14 cellular contexts compared by ENCODE assay signal in the genomic region with DNA sequence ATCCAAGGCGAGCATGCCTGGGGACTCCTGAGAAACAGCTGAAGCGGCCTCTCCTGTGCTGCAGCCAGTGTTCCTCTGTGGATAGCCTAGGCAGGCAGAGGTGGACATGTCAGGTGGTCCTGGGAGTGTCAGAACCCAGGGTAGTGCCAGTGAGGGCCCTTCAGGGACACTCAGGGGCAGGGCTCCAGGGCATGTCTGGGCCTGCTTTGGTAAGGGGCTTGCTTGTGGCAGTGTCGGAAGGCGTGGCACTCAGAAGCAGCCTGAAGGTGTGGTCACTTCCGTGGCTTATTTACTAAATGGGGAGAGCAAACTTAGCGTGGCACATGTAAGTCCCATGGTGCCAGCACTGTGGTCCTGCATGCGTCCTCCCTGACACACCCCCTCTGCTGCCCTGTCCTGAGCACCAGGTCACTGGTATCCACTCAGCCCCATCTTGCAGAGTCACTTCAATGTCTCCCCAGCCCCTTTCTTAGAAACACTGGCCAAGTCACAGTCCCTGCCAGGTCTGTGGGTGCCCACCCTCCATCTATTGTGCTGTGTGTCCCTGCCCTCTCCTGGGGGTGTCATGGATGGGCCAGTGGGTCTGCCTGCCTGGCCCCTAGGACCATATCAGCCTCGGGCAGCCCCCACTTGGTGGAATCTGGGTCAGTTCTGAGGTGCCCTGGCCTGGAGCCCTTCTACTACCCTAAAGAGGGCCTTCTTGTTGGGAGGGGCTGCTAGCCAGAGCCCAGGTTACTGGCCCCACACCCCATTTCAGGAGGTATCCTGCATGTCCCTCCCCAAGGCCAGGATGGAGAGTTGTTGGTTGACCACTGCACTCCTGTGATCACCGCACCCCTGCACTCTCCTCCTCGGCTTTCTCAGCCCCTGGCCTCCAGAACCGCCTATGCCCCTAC. TPM values are rescaled to one million over a fixed set of nuclear protein-coding genes. Genes with fewer than 3 reads are reported as not detected.
A peak's percentile ranks its signal among the peaks of the same experiment; 100 is the strongest.
DNase-seq lines count a peak whose midpoint lies in the region; ATAC-seq, FAIRE-seq and TF ChIP-seq lines count a peak whose summit lies in the region.
"Had no signal": no experiment of that assay in that cellular context is flagged by ENCODE, and none has a peak within 500 bp of the region (broad histone marks: within the 10 kb centered on the region; RNA-seq: fewer than 3 reads in every experiment).

No MANE protein-coding gene starts in this region.

- H3K4me1 ChIP-seq in A549: peaks cover 20% of the 10 kb centered on the region
- peaks cover 0 to 25% of the 10 kb centered on the region in 2 donors for H3K4me1 ChIP-seq in ascending aorta

- H3K27ac Mint-ChIP-seq in naive B cell: peak overlapping the region; percentile 82 to 98 (median 92)
- H3K27ac Mint-ChIP-seq: immature natural killer cell had no signal

- 88% methylated on average over 11 of the region's 11 CpGs for WGBS in A549 (ENCODE audit: missing lambda C conversion rate)

- TF ChIP-seq POLR2A in A549 (IDR thresholded peaks at IDR 0.05; ENCODE audit: low read length): no peak

- no peak for ATAC-seq in A549
- no peak for ATAC-seq in naive B cell (ENCODE audit: low read depth in 2 of 2)

- no peaks in the 10 kb centered on the region for H3K9me3 Mint-ChIP-seq in naive B cell
- H3K9me3 Mint-ChIP-seq: immature natural killer cell had no signal

- peak overlapping the region in 4 of 8 donors; percentile 25 to 73 (median 36) for H3K4me3 Mint-ChIP-seq in naive B cell
- H3K4me3 Mint-ChIP-seq: immature natural killer cell had no signal

- no peaks in the 10 kb centered on the region for H3K27me3 ChIP-seq in ascending aorta

- H3K4me1 Mint-ChIP-seq in naive B cell: peaks cover 42 to 58% (median 45%) of the 10 kb centered on the region in 3 donors

- CTCF ChIA-PET in A549 (lab: Yijun Ruan, JAX): interaction anchor here (1.8 kb wide), 1 partner anchor 93 kb away, joined by 4 read pairs; a partner anchor contains a TSS

- H3K4me3 ChIP-seq in A549 (no peak overlapping the region), ascending aorta (no peak overlapping the region)

- H3K36me3 Mint-ChIP-seq in naive B cell: peaks cover 0 to 7% of the 10 kb centered on the region in 2 donors

- no peaks in the 10 kb centered on the region for H3K27me3 Mint-ChIP-seq in naive B cell

- H3K9me3 ChIP-seq in A549 (no peaks in the 10 kb centered on the region), ascending aorta (no peaks in the 10 kb centered on the region)

- TF ChIP-seq RAD21 in A549 (conservative IDR thresholded peaks at IDR 0.05 in 1 of 2, IDR thresholded peaks at IDR 0.05 in 1 of 2): no peak

- FAIRE-seq in A549 (lab: Jason Lieb, UNC): no peak

- H3K4me2 ChIP-seq in A549: no peak overlapping the region

- peaks cover 26 to 37% of the 10 kb centered on the region in 2 donors for H3K36me3 ChIP-seq in ascending aorta

- H3K27ac ChIP-seq in A549 (peak overlapping the region; percentile 27 to 71; a peak in 3 of 6 replicates), ascending aorta (peak overlapping the region; percentile 9 to 45)
- H3K27ac ChIP-seq: parathyroid adenoma had no signal

- TF ChIP-seq EP300 in A549 (IDR thresholded peaks at IDR 0.05): no peak

- TF ChIP-seq CTCF in A549 (IDR thresholded peaks at IDR 0.05) (no peak), ascending aorta (IDR thresholded peaks at IDR 0.05) (no peak)

- POLR2A ChIA-PET in A549 (lab: Yijun Ruan, JAX): no interaction called here

- intact Hi-C loops in ascending aorta (cut with DNase I): no loop called here

- no peak for DNase-seq in A549 (ENCODE audit: low read depth in 1 of 2, low spot score in 1 of 2)
- DNase-seq in D341Med (ENCODE audit: low spot score): peak; percentile 17
- DNase-seq in ascending aorta (ENCODE audit: low spot score in 2 of 2): no peak
- DNase-seq in naive B cell: no peak
- DNase-seq in medulla oblongata (ENCODE audit: extremely low spot score): no peak
- DNase-seq in stimulated activated CD4-positive, alpha-beta T cell treated with anti-CD3 and anti-CD28 coated beads, Interleukin-4, amount 100 ng/mL, for 24 hours: no peak
- DNase-seq in AG08396 (ENCODE audit: low spot score): no peak
- DNase-seq in NOMO-1 (lab: John Stamatoyannopoulos, UW; ENCODE audit: unreplicated experiment in 2 of 2): no peak
- DNase-seq: activated CD4-positive, alpha-beta T cell treated with anti-CD3 and anti-CD28 coated beads for 4 hours; DMS 273 treated with DMSO at 0.1 percent for 48 hours; immature natural killer cell; KG1; NCI-H446 treated with DMSO at 0.1 percent for 48 hours had no signal

TF ChIP-seq in A549, 52 proteins besides CTCF, POLR2A, EP300 and RAD21:
- TF ChIP-seq FOSL2 (IDR thresholded peaks at IDR 0.05): no peak
- TF ChIP-seq FOSL2 (CRISPR knock-in tag; IDR thresholded peaks at IDR 0.05): no peak
- TF ChIP-seq NPAS2 (CRISPR knock-in tag; IDR thresholded peaks at IDR 0.05; ENCODE audit: borderline replicate concordance): no peak
- no peak for TF ChIP-seq EHMT2 (IDR thresholded peaks at IDR 0.05; ENCODE audit: low read depth)
- TF ChIP-seq RFX5 (IDR thresholded peaks at IDR 0.05): no peak
- TF ChIP-seq ZSCAN20 (CRISPR knock-in tag; IDR thresholded peaks at IDR 0.05): no peak
- TF ChIP-seq, protein P1, sequence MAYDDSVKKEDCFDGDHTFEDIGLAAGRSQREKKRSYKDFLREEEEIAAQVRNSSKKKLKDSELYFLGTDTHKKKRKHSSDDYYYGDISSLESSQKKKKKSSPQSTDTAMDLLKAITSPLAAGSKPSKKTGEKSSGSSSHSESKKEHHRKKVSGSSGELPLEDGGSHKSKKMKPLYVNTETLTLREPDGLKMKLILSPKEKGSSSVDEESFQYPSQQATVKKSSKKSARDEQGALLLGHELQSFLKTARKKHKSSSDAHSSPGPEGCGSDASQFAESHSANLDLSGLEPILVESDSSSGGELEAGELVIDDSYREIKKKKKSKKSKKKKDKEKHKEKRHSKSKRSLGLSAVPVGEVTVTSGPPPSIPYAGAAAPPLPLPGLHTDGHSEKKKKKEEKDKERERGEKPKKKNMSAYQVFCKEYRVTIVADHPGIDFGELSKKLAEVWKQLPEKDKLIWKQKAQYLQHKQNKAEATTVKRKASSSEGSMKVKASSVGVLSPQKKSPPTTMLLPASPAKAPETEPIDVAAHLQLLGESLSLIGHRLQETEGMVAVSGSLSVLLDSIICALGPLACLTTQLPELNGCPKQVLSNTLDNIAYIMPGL (CRISPR knock-in tag; IDR thresholded peaks at IDR 0.05; ENCODE audit: borderline replicate concordance): no peak
- no peak for TF ChIP-seq ZC3H11A (IDR thresholded peaks at IDR 0.05)
- TF ChIP-seq TP53 (CRISPR knock-in tag; IDR thresholded peaks at IDR 0.05): no peak
- no peak for TF ChIP-seq EHF (CRISPR knock-in tag; IDR thresholded peaks at IDR 0.05)
- no peak for TF ChIP-seq FOXS1 (CRISPR knock-in tag; IDR thresholded peaks at IDR 0.05)
- TF ChIP-seq KDM5A (IDR thresholded peaks at IDR 0.05): no peak
- TF ChIP-seq HOXB13 (CRISPR knock-in tag; IDR thresholded peaks at IDR 0.05; ENCODE audit: low read depth): no peak
TF ChIP-seq in A549: peak in this region for 0.

RNA-seq across cellular contexts. Expression of a gene that starts 6.4 kb away (rescaled TPM):
- polyA plus RNA-seq in A549 (2011; rRNA removed) (4.3 and 6.9 TPM in 2 replicates), A549 (2017; fragmentation: RNase III; extraction: RNeasy Plus Mini Kit Qiagen cat#74134 plus additional on column Dnase treatment) (21.7 to 24.5 TPM (median 23.9 TPM) in 3 replicates), naive B cell (ENCODE audit: low read depth in 6 of 6) (10 to 100 TPM in 5 of 6 donors, 1 to 10 TPM in 1; 5.8 to 22.8 (median 13.4) TPM)
- polyA plus RNA-seq in A549 (2012; cell fraction: cytosol; rRNA removed): 8.1 and 11.7 TPM in 2 replicates
- 68.0 and 69.2 TPM in 2 replicates for polyA plus RNA-seq in A549 (2012; cell fraction: nucleus; rRNA removed)
- polyA minus RNA-seq in A549 (2011; rRNA and poly(A)+ RNA removed): 12.2 and 15.3 TPM in 2 replicates
- total RNA-seq in ascending aorta: 75.5 TPM

RNA-seq across cellular contexts. Expression of a gene that starts 41.4 kb away (rescaled TPM):
- polyA plus RNA-seq in A549 (2011; rRNA removed) (5,366 and 6,016 TPM in 2 replicates), A549 (2017; fragmentation: RNase III; extraction: RNeasy Plus Mini Kit Qiagen cat#74134 plus additional on column Dnase treatment) (6,452 to 7,028 TPM (median 6,488 TPM) in 3 replicates), naive B cell (ENCODE audit: low read depth in 6 of 6) (1,000 to 10,000 TPM; 2,925 to 4,431 (median 4,097) TPM)
- polyA plus RNA-seq in A549 (2012; cell fraction: cytosol; rRNA removed): 6,087 and 6,712 TPM in 2 replicates
- 2,383 and 3,176 TPM in 2 replicates for polyA plus RNA-seq in A549 (2012; cell fraction: nucleus; rRNA removed)
- 753 and 870 TPM in 2 replicates for polyA minus RNA-seq in A549 (2011; rRNA and poly(A)+ RNA removed)
- total RNA-seq in ascending aorta: 945 TPM
